In genomic region chr2:26985807-26986206, GRCh38 we compare ENCODE assay signal across 23 cellular contexts. TPM values are rescaled to one million over a fixed set of nuclear protein-coding genes. Genes with fewer than 3 reads are reported as not detected.
DNase-seq lines count a peak whose midpoint lies in the region; ATAC-seq and TF ChIP-seq lines count a peak whose summit lies in the region.
"Had no signal": no experiment of that assay in that cellular context is flagged by ENCODE, and none has a peak within 500 bp of the region (broad histone marks: within the 10 kb centered on the region; RNA-seq: fewer than 3 reads in every experiment).

No MANE protein-coding gene starts in this region.

- TF ChIP-seq CTCF in WERI-Rb-1 (IDR thresholded peaks at IDR 0.05; ENCODE audit: low read depth, low read length) (no peak), endothelial cell (IDR thresholded peaks at IDR 0.05; ENCODE audit: unreplicated experiment) (no peak), right lobe of liver (IDR thresholded peaks at IDR 0.05) (no peak)

- TF ChIP-seq POLR2A in right lobe of liver (IDR thresholded peaks at IDR 0.05), result no peak

- intact Hi-C loops in right lobe of liver (cut with DNase I), result no loop called here

- H3K27ac Mint-ChIP-seq in endothelial cell (ENCODE audit: unreplicated experiment), result no peak overlapping the region
- H3K27ac Mint-ChIP-seq: CD14-positive monocyte; CD4-positive, alpha-beta memory T cell; CD4-positive, CD25-positive, alpha-beta regulatory T cell; CD8-positive, alpha-beta memory T cell had no signal

- peak; percentile 24 to 60 (median 46) for ATAC-seq in right lobe of liver
- no peak for ATAC-seq in GM19463 (IDR thresholded peaks at IDR 0.05; ENCODE audit: unreplicated experiment)
- no peak for ATAC-seq in GM18867 (IDR thresholded peaks at IDR 0.05; ENCODE audit: unreplicated experiment)

- in situ Hi-C loops in G401 (cut with HindIII; ENCODE audit: low sequenced_read_pairs), result no loop called here

- H3K27me3 ChIP-seq in WERI-Rb-1 (ENCODE audit: insufficient read depth, low read depth, severe bottlenecking) (no peaks in the 10 kb centered on the region), right lobe of liver (no peaks in the 10 kb centered on the region)
- H3K27me3 ChIP-seq: BE2C had no signal

- H3K36me3 ChIP-seq in WERI-Rb-1 (peaks cover 4% of the 10 kb centered on the region; the same call in 1 of the 2 replicates), right lobe of liver (no peaks in the 10 kb centered on the region)
- H3K36me3 ChIP-seq: BE2C, BLaER1 had no signal

- H3K9me3 Mint-ChIP-seq in endothelial cell (ENCODE audit: unreplicated experiment), result no peaks in the 10 kb centered on the region
- H3K9me3 Mint-ChIP-seq: CD14-positive monocyte; CD4-positive, alpha-beta memory T cell; CD4-positive, CD25-positive, alpha-beta regulatory T cell; CD8-positive, alpha-beta memory T cell had no signal

- peaks cover 9% of the 10 kb centered on the region for H3K27me3 Mint-ChIP-seq in endothelial cell (ENCODE audit: unreplicated experiment)
- H3K27me3 Mint-ChIP-seq: CD4-positive, alpha-beta memory T cell had no signal

- H3K4me3 Mint-ChIP-seq in endothelial cell (ENCODE audit: unreplicated experiment), result peak overlapping the region; percentile 23
- H3K4me3 Mint-ChIP-seq: CD14-positive monocyte; CD4-positive, alpha-beta memory T cell; CD4-positive, CD25-positive, alpha-beta regulatory T cell; CD8-positive, alpha-beta memory T cell had no signal

- H3K9me3 ChIP-seq in WERI-Rb-1 (ENCODE audit: severe bottlenecking) (no peaks in the 10 kb centered on the region), right lobe of liver (no peaks in the 10 kb centered on the region)
- H3K9me3 ChIP-seq: BE2C, BLaER1 had no signal

- H3K4me1 Mint-ChIP-seq in endothelial cell (ENCODE audit: unreplicated experiment), result peaks cover 5% of the 10 kb centered on the region
- H3K4me1 Mint-ChIP-seq: CD14-positive monocyte; CD4-positive, CD25-positive, alpha-beta regulatory T cell had no signal

- DNase-seq in G401 (ENCODE audit: low spot score), result peak; percentile 65
- DNase-seq in WERI-Rb-1, result peak; percentile 38
- DNase-seq in endothelial cell (ENCODE audit: low spot score), result no peak
- DNase-seq in right lobe of liver, result peak in 1 of 3 donors; percentile 58
- DNase-seq in stimulated activated CD4-positive, alpha-beta T cell treated with anti-CD3 and anti-CD28 coated beads, Interleukin-4, amount 100 ng/mL, for 4 hours, result no peak
- DNase-seq: 8988T; ACHN; BE2C; CD4-positive, alpha-beta memory T cell; CD4-positive, CD25-positive, alpha-beta regulatory T cell; CD8-positive, alpha-beta memory T cell; COR-L47; DMS 273 treated with DMSO at 0.1 percent for 48 hours; DMS153; DMS53; DMS79; DND-41; EL; GF-D8 had no signal

- peaks cover 0 to 35% (median 13%) of the 10 kb centered on the region in 4 donors for H3K4me1 ChIP-seq in right lobe of liver
- H3K4me1 ChIP-seq: BLaER1 had no signal

- no peaks in the 10 kb centered on the region for H3K36me3 Mint-ChIP-seq in endothelial cell (ENCODE audit: low read depth, unreplicated experiment)
- H3K36me3 Mint-ChIP-seq: CD14-positive monocyte; CD4-positive, alpha-beta memory T cell; CD8-positive, alpha-beta memory T cell had no signal

- no peak overlapping the region for H3K4me3 ChIP-seq in WERI-Rb-1 (ENCODE audit: low read depth, low read length)
- H3K4me3 ChIP-seq in right lobe of liver, result no peak overlapping the region
- H3K4me3 ChIP-seq: BLaER1 had no signal

- 20% methylated on average over 1 of the region's 4 CpGs for WGBS in right lobe of liver (ENCODE audit: insufficient coverage, low coverage, low lambda C conversion rate, missing lambda C conversion rate)

- H3K27ac ChIP-seq in WERI-Rb-1, result peak overlapping the region; percentile 17
- H3K27ac ChIP-seq in right lobe of liver, result no peak overlapping the region
- H3K27ac ChIP-seq: BLaER1 had no signal

RNA-seq across cellular contexts. Expression of gene MAPRE3, which starts 15.4 kb away (rescaled TPM):
- total RNA-seq in G401 (2014; rRNA removed; shearing (Covaris generic)), result 2.3 and 4.2 TPM in 2 replicates
- total RNA-seq in endothelial cell (ENCODE audit: unreplicated experiment), result 4.1 TPM
- total RNA-seq in right lobe of liver, result 10 to 100 TPM; 13.7 to 22.3 (median 17.3) TPM

RNA-seq across cellular contexts. Expression of gene TMEM214, which starts 47.0 kb away (rescaled TPM):
- 34.7 and 37.0 TPM in 2 replicates for total RNA-seq in G401 (2014; rRNA removed; shearing (Covaris generic))
- total RNA-seq in endothelial cell (ENCODE audit: unreplicated experiment) (55.3 TPM), right lobe of liver (10 to 100 TPM; 29.1 to 62.7 (median 50.0) TPM)

Comparison
In these comparisons a context has a peak if more than half of its experiments do, and no peak if none do; other contexts are left out.
1. DNase-seq: peak in G401 (single experiment) and WERI-Rb-1 (single experiment); none in endothelial cell (single experiment) and stimulated activated CD4-positive, alpha-beta T cell treated with anti-CD3 and anti-CD28 coated beads, Interleukin-4, amount 100 ng/mL, for 4 hours (0 of 2).
2. ATAC-seq: peak in right lobe of liver (4 of 4); none in GM19463 (single experiment) and GM18867 (single experiment).